8 cellular contexts compared by ENCODE assay signal in genomic region chr14:95290769-95291440, GRCh38. TPM values are rescaled to one million over a fixed set of nuclear protein-coding genes. Genes with fewer than 3 reads are reported as not detected.
A peak's percentile ranks its signal among the peaks of the same experiment; 100 is the strongest.
DNase-seq lines count a peak whose midpoint lies in the region; ATAC-seq and TF ChIP-seq lines count a peak whose summit lies in the region.

No MANE protein-coding gene starts in this region.

- intact Hi-C loops in MCF 10A (cut with micrococcal nuclease) (no loop called here), mucosa of descending colon (cut with DNase I, micrococcal nuclease) (no loop called here)
- intact Hi-C loops in activated CD4-positive, alpha-beta T cell treated with anti-CD3 and anti-CD28 coated beads for 36 hours (cut with DNase I, micrococcal nuclease): no loop called here

- peaks cover 19% of the 10 kb centered on the region for H3K4me1 ChIP-seq in mucosa of descending colon (ENCODE audit: low read depth)

- ATAC-seq in mucosa of descending colon: peak; percentile 93
- ATAC-seq in activated CD4-positive, alpha-beta T cell treated with anti-CD3 and anti-CD28 coated beads for 36 hours: no peak

- peaks cover 23% of the 10 kb centered on the region for H3K4me1 Mint-ChIP-seq in MCF 10A (ENCODE audit: insufficient read depth, unreplicated experiment)
- H3K4me1 Mint-ChIP-seq in activated CD4-positive, alpha-beta T cell treated with anti-CD3 and anti-CD28 coated beads for 36 hours: no peaks in the 10 kb centered on the region

- BruUV-seq in MCF 10A (replicated peaks; lab: Mats Ljungman, UMichigan): no TSS peak

- peak; percentile 99 for DNase-seq in DMS153 treated with DMSO at 0.1 percent for 48 hours (lab: John Stamatoyannopoulos, UW; ENCODE audit: unreplicated experiment)
- peak; percentile 64 for DNase-seq in NCI-H1417 treated with DMSO at 0.1 percent for 48 hours (lab: John Stamatoyannopoulos, UW)
- peak; percentile 80 for DNase-seq in MCF 10A (ENCODE audit: unreplicated experiment)
- peak; percentile 83 to 88 (median 84) for DNase-seq in mucosa of descending colon
- DNase-seq in activated CD4-positive, alpha-beta T cell treated with anti-CD3 and anti-CD28 coated beads for 36 hours: no peak
- DNase-seq in amniotic stem cell (lab: John Stamatoyannopoulos, UW): no peak
- no peak for DNase-seq in activated gamma-delta T cell (lab: John Stamatoyannopoulos, UW)
- DNase-seq in 8988T: no peak

- TF ChIP-seq CTCF in MCF 10A (IDR thresholded peaks at IDR 0.05; ENCODE audit: unreplicated experiment) (no peak), mucosa of descending colon (IDR thresholded peaks at IDR 0.05) (no peak)

- peak overlapping the region; percentile 51 for H3K27ac Mint-ChIP-seq in MCF 10A (ENCODE audit: low read depth, unreplicated experiment)
- H3K27ac Mint-ChIP-seq in activated CD4-positive, alpha-beta T cell treated with anti-CD3 and anti-CD28 coated beads for 36 hours: no peak overlapping the region

- no peak overlapping the region for H3K4me3 ChIP-seq in mucosa of descending colon

- H3K36me3 Mint-ChIP-seq in MCF 10A (ENCODE audit: insufficient read depth, unreplicated experiment): no peaks in the 10 kb centered on the region
- H3K36me3 Mint-ChIP-seq in activated CD4-positive, alpha-beta T cell treated with anti-CD3 and anti-CD28 coated beads for 36 hours (ENCODE audit: low read depth): no peaks in the 10 kb centered on the region

- CTCF ChIA-PET in MCF 10A (lab: Yijun Ruan, JAX): no interaction called here
- CTCF ChIA-PET in activated CD4-positive, alpha-beta T cell treated with anti-CD3 and anti-CD28 coated beads for 36 hours (lab: Charles Lee): interaction anchor here (0.6 to 0.7 kb wide), 2 partner anchors 71 to 78 kb away, joined by 3 to 4 read pairs; no protein-coding TSS in a partner anchor

- no peaks in the 10 kb centered on the region for H3K36me3 ChIP-seq in mucosa of descending colon (ENCODE audit: low read depth)

- H3K9me3 ChIP-seq in mucosa of descending colon: no peaks in the 10 kb centered on the region

- POLR2A ChIA-PET in MCF 10A (lab: Yijun Ruan, JAX): interaction anchor here (0.5 to 1.1 kb wide), 2 partner anchors 13 to 709 kb away, joined by 3 to 5 read pairs; no protein-coding TSS in a partner anchor
- POLR2A ChIA-PET in activated CD4-positive, alpha-beta T cell treated with anti-CD3 and anti-CD28 coated beads for 36 hours (lab: Charles Lee): no interaction called here

- H3K27me3 Mint-ChIP-seq in MCF 10A (ENCODE audit: insufficient read depth, unreplicated experiment): no peaks in the 10 kb centered on the region
- H3K27me3 Mint-ChIP-seq in activated CD4-positive, alpha-beta T cell treated with anti-CD3 and anti-CD28 coated beads for 36 hours: peaks cover 16% of the 10 kb centered on the region

- H3K4me3 Mint-ChIP-seq in MCF 10A (ENCODE audit: unreplicated experiment): no peak overlapping the region
- no peak overlapping the region for H3K4me3 Mint-ChIP-seq in activated CD4-positive, alpha-beta T cell treated with anti-CD3 and anti-CD28 coated beads for 36 hours

- H3K9me3 Mint-ChIP-seq in MCF 10A (ENCODE audit: unreplicated experiment): no peaks in the 10 kb centered on the region
- H3K9me3 Mint-ChIP-seq in activated CD4-positive, alpha-beta T cell treated with anti-CD3 and anti-CD28 coated beads for 36 hours (ENCODE audit: low read depth): no peaks in the 10 kb centered on the region

RNA-seq across cellular contexts. Expression of gene CLMN, which starts 28.8 kb away (rescaled TPM):
- total RNA-seq in MCF 10A (2022) (15.7 and 17.9 TPM in 2 replicates), mucosa of descending colon (100 to 1,000 TPM in 2 of 3 donors, 10 to 100 TPM in 1; 73.7 to 200 (median 132) TPM)
- total RNA-seq in activated CD4-positive, alpha-beta T cell treated with anti-CD3 and anti-CD28 coated beads for 36 hours: 1 to 10 TPM in 1 of 2 experiments, under 1 TPM in 1; 0.75 to 1.5 TPM

Comparison
In these comparisons a context has a peak if more than half of its experiments do, and no peak if none do; other contexts are left out.
1. DNase-seq: peak in DMS153 treated with DMSO at 0.1 percent for 48 hours (single experiment), NCI-H1417 treated with DMSO at 0.1 percent for 48 hours (single experiment), MCF 10A (single experiment) and mucosa of descending colon (3 of 3); none in activated CD4-positive, alpha-beta T cell treated with anti-CD3 and anti-CD28 coated beads for 36 hours (single experiment), amniotic stem cell (single experiment), activated gamma-delta T cell (single experiment) and 8988T (single experiment).